Comparison of ENCODE assay signal across 20 cellular contexts in the genomic region with DNA sequence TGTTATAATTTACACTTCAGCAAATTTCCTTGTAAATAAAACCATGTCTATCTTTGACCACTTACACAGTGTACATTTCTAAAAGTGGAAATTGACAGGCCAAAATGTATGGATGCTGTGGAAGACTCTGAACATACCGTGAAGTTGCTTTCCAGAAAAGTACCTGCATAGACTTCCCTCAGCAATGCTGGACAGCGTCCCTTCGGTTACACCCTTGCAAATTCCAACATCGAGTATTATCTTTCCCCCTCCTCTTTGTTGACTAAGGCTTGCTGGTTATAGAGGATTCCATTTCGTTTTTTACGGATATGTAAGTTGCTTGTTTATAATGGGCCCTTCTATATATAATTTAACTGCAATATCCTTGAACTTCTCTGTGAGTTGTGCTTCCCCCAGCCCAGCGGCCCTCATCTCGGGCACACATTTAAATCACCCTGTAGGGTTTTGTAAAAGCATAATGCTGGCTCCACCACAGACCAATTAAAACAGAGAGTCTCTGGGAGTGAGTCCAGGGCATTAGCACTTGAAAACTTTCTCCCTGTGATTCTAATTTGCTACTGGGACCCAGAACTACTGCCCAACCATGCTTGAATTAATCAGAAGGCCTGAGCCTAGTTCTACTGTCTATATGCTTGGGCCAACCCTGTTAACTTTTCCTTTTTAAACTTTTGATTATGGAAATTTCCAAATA.
"Had no signal": no experiment of that assay in that cellular context is flagged by ENCODE, and none has a peak within 500 bp of the region (broad histone marks: within the 10 kb centered on the region; RNA-seq: fewer than 3 reads in every experiment).

No MANE protein-coding gene starts in this region.

- H3K9me3 Mint-ChIP-seq: activated naive CD4-positive, alpha-beta T cell treated with anti-CD3 and anti-CD28 coated beads, Interleukin-2, amount 50 U/mL, for 72 hours; activated T-cell treated with anti-CD3 and anti-CD28 coated beads, Interleukin-2, amount 50 U/mL, for 72 hours; dendritic cell treated with granulocyte-macrophage colony-stimulating factor and Interleukin-4, amounts not matched to agents 40 ng/mL and 50 ng/mL, for 4 days had no signal

- ATAC-seq: activated CD4-positive, CD25-positive, alpha-beta regulatory T cell treated with anti-CD3 and anti-CD28 coated beads, Interleukin-2, amount 50 U/mL, for 24 hours; activated naive CD4-positive, alpha-beta T cell treated with anti-CD3 and anti-CD28 coated beads, Interleukin-2, amount 50 U/mL, for 72 hours; activated T-cell treated with anti-CD3 and anti-CD28 coated beads, Interleukin-2, amount 50 U/mL, for 72 hours had no signal

- H3K27ac Mint-ChIP-seq: activated naive CD4-positive, alpha-beta T cell treated with anti-CD3 and anti-CD28 coated beads, Interleukin-2, amount 50 U/mL, for 72 hours; activated T-cell treated with anti-CD3 and anti-CD28 coated beads, Interleukin-2, amount 50 U/mL, for 72 hours; dendritic cell treated with granulocyte-macrophage colony-stimulating factor and Interleukin-4, amounts not matched to agents 40 ng/mL and 50 ng/mL, for 4 days; progenitor cell of endocrine pancreas had no signal

- H3K4me3 Mint-ChIP-seq: activated T-cell treated with anti-CD3 and anti-CD28 coated beads, Interleukin-2, amount 50 U/mL, for 72 hours; dendritic cell treated with granulocyte-macrophage colony-stimulating factor and Interleukin-4, amounts not matched to agents 40 ng/mL and 50 ng/mL, for 4 days had no signal

- H3K36me3 Mint-ChIP-seq: activated naive CD4-positive, alpha-beta T cell treated with anti-CD3 and anti-CD28 coated beads, Interleukin-2, amount 50 U/mL, for 72 hours had no signal

- DNase-seq: activated CD8-positive, alpha-beta memory T cell treated with anti-CD3 and anti-CD28 coated beads for 24 hours; activated gamma-delta T cell; activated T-cell treated with anti-CD3 and anti-CD28 coated beads, Interleukin-2, amount 50 U/mL, for 72 hours; adrenal gland; effector memory CD4-positive, alpha-beta T cell; esophagus squamous epithelium; left ventricle myocardium inferior; mammary epithelial cell; occipital lobe; stimulated activated CD4-positive, alpha-beta T cell treated with anti-CD3 and anti-CD28 coated beads, Interleukin-12 subunit alpha, Interleukin-12 subunit beta, amount 100 ng/mL, for 4 hours; stimulated activated CD4-positive, alpha-beta T cell treated with anti-CD3 and anti-CD28 coated beads, Interleukin-1b, Interleukin-23, amount 100 ng/mL, for 48 hours; stimulated activated CD8-positive, alpha-beta memory T cell treated with anti-CD3 and anti-CD28 coated beads, Interleukin-4, amount 100 ng/mL, for 48 hours; stimulated activated naive CD4-positive, alpha-beta T cell treated with Interleukin-2 at 50 U/mL for 16 hours; T1000; tibial artery; uterus had no signal
